Comparison of ENCODE assay signal across 19 cellular contexts in genomic region chr3:196708467-196708866, GRCh38.
"Had no signal": no experiment of that assay in that cellular context is flagged by ENCODE, and none has a peak within 500 bp of the region (broad histone marks: within the 10 kb centered on the region; RNA-seq: fewer than 3 reads in every experiment).

No MANE protein-coding gene starts in this region.

- H3K4me3 ChIP-seq: adrenal gland, esophagus squamous epithelium, hepatocyte, lower lobe of right lung, sigmoid colon, testis, upper lobe of left lung had no signal

- H3K36me3 ChIP-seq: adrenal gland, esophagus squamous epithelium, lower lobe of right lung, sigmoid colon, upper lobe of left lung had no signal

- H3K4me3 Mint-ChIP-seq: activated CD4-positive, alpha-beta memory T cell treated with anti-CD3 and anti-CD28 coated beads for 36 hours; activated CD4-positive, alpha-beta T cell treated with anti-CD3 and anti-CD28 coated beads for 36 hours; activated T-helper 1 cell treated with anti-CD3 and anti-CD28 coated beads, Interleukin-12 subunit alpha, Interleukin-12 subunit beta, Interleukin-2, Interleukin-4 antibody, amounts not matched to agents 30 ng/mL and 10 ng/mL and 1 ng/mL, durations not matched to agents 14 hours and 24 hours and 36 hours; nephron progenitor cell; stimulated activated memory B cell treated with anti-CD40 and anti-IgM and Interleukin-4, amounts not matched to agents 10 μg/mL and 1 μg/mL and 100 μg/mL, for 72 hours; WTC11 had no signal

- H3K36me3 Mint-ChIP-seq: WTC11 had no signal

- H3K27me3 Mint-ChIP-seq: activated CD4-positive, alpha-beta memory T cell treated with anti-CD3 and anti-CD28 coated beads for 36 hours; activated CD4-positive, alpha-beta T cell treated with anti-CD3 and anti-CD28 coated beads for 36 hours; stimulated activated memory B cell treated with anti-CD40 and anti-IgM and Interleukin-4, amounts not matched to agents 10 μg/mL and 1 μg/mL and 100 μg/mL, for 72 hours had no signal

- H3K9me3 Mint-ChIP-seq: activated CD4-positive, alpha-beta memory T cell treated with anti-CD3 and anti-CD28 coated beads for 36 hours; activated naive CD4-positive, alpha-beta T cell treated with anti-CD3 and anti-CD28 coated beads, Interleukin-2, amount 50 U/mL, for 72 hours; activated T-helper 1 cell treated with anti-CD3 and anti-CD28 coated beads, Interleukin-12 subunit alpha, Interleukin-12 subunit beta, Interleukin-2, Interleukin-4 antibody, amounts not matched to agents 30 ng/mL and 10 ng/mL and 1 ng/mL, durations not matched to agents 14 hours and 24 hours and 36 hours; nephron progenitor cell; stimulated activated memory B cell treated with anti-CD40 and anti-IgM and Interleukin-4, amounts not matched to agents 10 μg/mL and 1 μg/mL and 100 μg/mL, for 72 hours; WTC11 had no signal

- H3K9me3 ChIP-seq: adrenal gland, esophagus squamous epithelium, lower lobe of right lung, sigmoid colon, testis, upper lobe of left lung had no signal

- H3K27ac Mint-ChIP-seq: activated CD4-positive, alpha-beta memory T cell treated with anti-CD3 and anti-CD28 coated beads for 36 hours; activated CD4-positive, alpha-beta T cell treated with anti-CD3 and anti-CD28 coated beads for 36 hours; activated T-helper 1 cell treated with anti-CD3 and anti-CD28 coated beads, Interleukin-12 subunit alpha, Interleukin-12 subunit beta, Interleukin-2, Interleukin-4 antibody, amounts not matched to agents 30 ng/mL and 10 ng/mL and 1 ng/mL, durations not matched to agents 14 hours and 24 hours and 36 hours; nephron progenitor cell; stimulated activated memory B cell treated with anti-CD40 and anti-IgM and Interleukin-4, amounts not matched to agents 10 μg/mL and 1 μg/mL and 100 μg/mL, for 72 hours; WTC11 had no signal

- H3K27ac ChIP-seq: adrenal gland, hepatocyte, lower lobe of right lung, sigmoid colon, testis, upper lobe of left lung had no signal

- DNase-seq: activated CD4-positive, alpha-beta memory T cell treated with anti-CD3 and anti-CD28 coated beads for 36 hours; activated CD4-positive, alpha-beta T cell treated with anti-CD3 and anti-CD28 coated beads for 36 hours; activated gamma-delta T cell treated with Interleukin-2 at 50 U/mL for 16 hours; activated T-cell treated with anti-CD3 and anti-CD28 coated beads for 4 hours; adrenal gland; esophagus squamous epithelium; islet precursor cell; lower lobe of right lung; nephron progenitor cell; nucleus accumbens; sigmoid colon; stimulated activated CD4-positive, alpha-beta T cell treated with anti-CD3 and anti-CD28 coated beads, Interleukin-4, amount 100 ng/mL, for 24 hours; testis; upper lobe of left lung had no signal
